10 cellular contexts compared by ENCODE assay signal in the genomic region with DNA sequence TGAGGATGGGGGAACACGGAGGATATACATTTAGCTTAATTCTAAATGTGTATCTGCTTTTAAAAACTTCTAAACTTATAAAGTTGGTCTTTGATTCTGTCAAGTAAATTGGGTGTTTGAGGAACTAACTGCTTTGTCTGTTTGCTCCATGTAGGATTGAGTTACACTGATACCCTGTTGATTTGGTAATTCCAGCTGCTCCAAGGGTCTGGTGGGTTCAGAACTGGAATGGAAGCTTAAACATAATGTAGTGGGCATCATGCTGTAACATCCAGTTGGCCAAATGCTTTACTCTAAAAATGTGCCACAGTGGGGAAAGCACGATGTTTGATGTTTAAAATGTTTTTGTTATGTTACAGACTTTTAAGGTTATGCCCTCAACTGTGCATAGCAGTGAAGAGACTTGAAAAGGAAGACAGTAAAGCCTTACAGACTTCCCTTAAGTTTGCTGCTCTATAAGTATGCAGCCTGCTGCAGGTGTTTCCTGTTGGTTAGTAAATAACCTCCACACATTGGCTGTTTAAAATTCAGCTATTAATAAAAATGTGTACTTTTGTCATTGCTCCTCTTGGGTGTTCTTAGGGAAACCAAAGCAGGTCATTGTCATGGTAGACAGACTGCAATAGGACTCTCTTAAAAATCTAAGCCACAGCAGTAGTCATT. TPM values are rescaled to one million over a fixed set of nuclear protein-coding genes. Genes with fewer than 3 reads are reported as not detected.
DNase-seq lines count a peak whose midpoint lies in the region; ATAC-seq, FAIRE-seq and TF ChIP-seq lines count a peak whose summit lies in the region.
"Had no signal": no experiment of that assay in that cellular context is flagged by ENCODE, and none has a peak within 500 bp of the region (broad histone marks: within the 10 kb centered on the region; RNA-seq: fewer than 3 reads in every experiment).

No MANE protein-coding gene starts in this region.

- FAIRE-seq in HepG2 (lab: Jason Lieb, UNC) = no peak

- no peak overlapping the region for H2BK5ac ChIP-seq in H9 (ENCODE audit: insufficient read length, low read length)

- no peak overlapping the region for H4K91ac ChIP-seq in H9 (ENCODE audit: insufficient read length, low read depth, low read length)

- no peak for ATAC-seq in HepG2
- ATAC-seq in right lobe of liver = no peak
- peak; percentile 71 for ATAC-seq in HG02759 (IDR thresholded peaks at IDR 0.05; ENCODE audit: unreplicated experiment)
- no peak for ATAC-seq in WTC11
- ATAC-seq: activated CD8-positive, alpha-beta memory T cell treated with anti-CD3 and anti-CD28 coated beads, Interleukin-2, amount 10 ng/mL, durations not matched to agents 7 days and 5 days had no signal

- no peaks in the 10 kb centered on the region; the same call in 1 of the 2 replicates for H3K27me3 Mint-ChIP-seq in WTC11 (ENCODE audit: low read depth)
- no peaks in the 10 kb centered on the region; the same call in 1 of the 2 replicates for H3K27me3 Mint-ChIP-seq in H9 (ENCODE audit: low read depth)
- H3K27me3 Mint-ChIP-seq: activated CD8-positive, alpha-beta memory T cell treated with anti-CD3 and anti-CD28 coated beads, Interleukin-2, amount 10 ng/mL, durations not matched to agents 7 days and 5 days had no signal

- no peak overlapping the region for H2AK5ac ChIP-seq in H9 (ENCODE audit: insufficient read length, low read length)

- no peak overlapping the region for H3K4ac ChIP-seq in H9 (ENCODE audit: low read depth, low read length)

- no peak for DNase-seq in HepG2 (ENCODE audit: low spot score)
- DNase-seq in right lobe of liver = no peak
- DNase-seq in KBM-7 = peak; percentile 67
- no peak for DNase-seq in activated gamma-delta T cell treated with Interleukin-2 at 50 U/mL for 16 hours
- no peak for DNase-seq in WTC11 (ENCODE audit: low spot score)
- DNase-seq in H9 = no peak
- DNase-seq: activated CD8-positive, alpha-beta memory T cell treated with anti-CD3 and anti-CD28 coated beads, Interleukin-2, amount 10 ng/mL, durations not matched to agents 7 days and 5 days; effector CD8-positive, alpha-beta T cell had no signal

- no peak overlapping the region for H4K5ac ChIP-seq in H9 (ENCODE audit: insufficient read length, low read depth, low read length)

- H2AFZ ChIP-seq in HepG2 (ENCODE audit: low read length) (no peak overlapping the region), H9 (ENCODE audit: low read length) (no peak overlapping the region)

- H3K9me3 Mint-ChIP-seq in WTC11 (no peaks in the 10 kb centered on the region), H9 (no peaks in the 10 kb centered on the region)

- peaks cover 14% of the 10 kb centered on the region for H3K4me1 Mint-ChIP-seq in WTC11
- peaks cover 8 to 9% of the 10 kb centered on the region in 2 experiments for H3K4me1 Mint-ChIP-seq in H9

- H2BK20ac ChIP-seq in H9 (ENCODE audit: low read depth, low read length, poor library complexity, severe bottlenecking) = no peak overlapping the region

- TF ChIP-seq POLR2A in HepG2 (IDR thresholded peaks at IDR 0.05; ENCODE audit: insufficient read depth in 1 of 2, low read depth in 2 of 2, low read length in 2 of 2) = no peak
- TF ChIP-seq POLR2A in right lobe of liver (IDR thresholded peaks at IDR 0.05) = no peak

- TF ChIP-seq CTCF in HepG2 (CRISPR knock-in tag; IDR thresholded peaks at IDR 0.05) = no peak
- no peak for TF ChIP-seq CTCF in right lobe of liver (IDR thresholded peaks at IDR 0.05)
- no peak for TF ChIP-seq CTCF in WTC11 (IDR thresholded peaks at IDR 0.05)
- no peak for TF ChIP-seq CTCF in H9 (conservative IDR thresholded peaks at IDR 0.05)

- H3K4me3 Mint-ChIP-seq in WTC11 (no peak overlapping the region), H9 (no peak overlapping the region)
- H3K4me3 Mint-ChIP-seq: activated CD8-positive, alpha-beta memory T cell treated with anti-CD3 and anti-CD28 coated beads, Interleukin-2, amount 10 ng/mL, durations not matched to agents 7 days and 5 days had no signal

- H3K4me2 ChIP-seq in HepG2 (ENCODE audit: low read depth, low read length) = no peak overlapping the region
- H3K4me2 ChIP-seq in H9 (ENCODE audit: insufficient read depth, insufficient read length, low read length) = no peak overlapping the region

- in situ Hi-C loops in HepG2 (cut with HindIII; ENCODE audit: extremely low pct_ligation_motif_present, low pct_unique_long_range_greater_than_20kb) (no loop called here), KBM-7 (cut with MboI; ENCODE audit: low pct_unique_long_range_greater_than_20kb, low sequenced_read_pairs) (no loop called here)

- no peak overlapping the region for H3K23ac ChIP-seq in H9 (ENCODE audit: insufficient read length, low read depth, low read length)

- peaks cover 6% of the 10 kb centered on the region for H3K79me2 ChIP-seq in HepG2 (ENCODE audit: insufficient read depth, low read length)
- H3K79me2 ChIP-seq in H9 (ENCODE audit: insufficient read depth, low read length) = no peaks in the 10 kb centered on the region

- no peaks in the 10 kb centered on the region for H3K79me1 ChIP-seq in H9 (ENCODE audit: insufficient read depth, low read depth, low read length, poor library complexity, severe bottlenecking)

- POLR2A ChIA-PET in HepG2 (lab: Yijun Ruan, JAX) = no interaction called here
- POLR2A ChIA-PET in WTC11 (lab: Charles Lee) = no interaction called here

- no peaks in the 10 kb centered on the region for H3K23me2 ChIP-seq in H9 (ENCODE audit: insufficient read length, low read depth, low read length, poor library complexity, severe bottlenecking)

- H3K9me3 ChIP-seq in HepG2 (ENCODE audit: low read length) = no peaks in the 10 kb centered on the region
- H3K9me3 ChIP-seq in right lobe of liver = no peaks in the 10 kb centered on the region
- H3K9me3 ChIP-seq in H9 (ENCODE audit: control insufficient read depth, low read depth, low read length) = no peaks in the 10 kb centered on the region

- WGBS in HepG2 (ENCODE audit: low lambda C conversion rate) = 96% methylated on average over 2 of the region's 2 CpGs
- 71% methylated on average over 2 of the region's 2 CpGs for WGBS in right lobe of liver (ENCODE audit: insufficient coverage, low coverage, low lambda C conversion rate, missing lambda C conversion rate)
- 82% methylated on average over 2 of the region's 2 CpGs for WGBS in urinary bladder
- no CpG with 5 or more reads among the region's 2 CpGs for WGBS in H9 (ENCODE audit: extremely low coverage, insufficient read length, low lambda C conversion rate)

- H3K4me3 ChIP-seq in HepG2 (replicated peaks in 1 of 3; ENCODE audit: insufficient read depth in 1 of 3, low read depth in 2 of 3, low read length in 3 of 3) = no peak overlapping the region
- H3K4me3 ChIP-seq in right lobe of liver = no peak overlapping the region
- H3K4me3 ChIP-seq in urinary bladder (ENCODE audit: low read depth, low read length) = no peak overlapping the region

- no peak overlapping the region for H3K27ac Mint-ChIP-seq in WTC11
- H3K27ac Mint-ChIP-seq in H9 = no peak overlapping the region; a peak in 1 of 7 replicates
- H3K27ac Mint-ChIP-seq: activated CD8-positive, alpha-beta memory T cell treated with anti-CD3 and anti-CD28 coated beads, Interleukin-2, amount 10 ng/mL, durations not matched to agents 7 days and 5 days had no signal

- H3K36me3 Mint-ChIP-seq in WTC11 = peaks cover 7% of the 10 kb centered on the region
- peaks cover 5 to 20% (median 16%) of the 10 kb centered on the region in 3 experiments; a peak in 6 of 7 replicates for H3K36me3 Mint-ChIP-seq in H9 (ENCODE audit: insufficient read depth in 1 of 3, low read depth in 3 of 3)

- intact Hi-C loops in HepG2 (cut with micrococcal nuclease; ENCODE audit: unreplicated experiment) (loop anchor here (10.0 kb wide), 1 partner anchor 197 kb away; no protein-coding TSS in a partner anchor), right lobe of liver (cut with DNase I) (no loop called here)

- BruUV-seq in HepG2 (replicated peaks; lab: Mats Ljungman, UMichigan) = no TSS peak

- no peak overlapping the region for H3K9ac ChIP-seq in HepG2 (ENCODE audit: insufficient read depth, low read depth, low read length)
- no peak overlapping the region for H3K9ac ChIP-seq in H9 (ENCODE audit: extremely low read depth, insufficient read length, low read length)

- CTCF ChIA-PET in HepG2 (lab: Yijun Ruan, JAX; ENCODE audit: low intra/inter-chr PET ratio, low total read pairs) = no interaction called here
- CTCF ChIA-PET in WTC11 (lab: Charles Lee) = no interaction called here

- no peak overlapping the region for H3K14ac ChIP-seq in H9 (ENCODE audit: insufficient read depth, low read length)

- TF ChIP-seq EP300 in HepG2 (IDR thresholded peaks at IDR 0.05; ENCODE audit: low read depth in 2 of 2, low read length in 2 of 2) (no peak), HepG2 (CRISPR knock-in tag; IDR thresholded peaks at IDR 0.05; ENCODE audit: borderline replicate concordance) (no peak)

- no peak overlapping the region for H2BK120ac ChIP-seq in H9 (ENCODE audit: low read depth, low read length, poor library complexity, severe bottlenecking)

- H4K8ac ChIP-seq in H9 (replicated peaks; ENCODE audit: insufficient read length, low read depth, low read length) = no peak overlapping the region

- no peak overlapping the region for H3K56ac ChIP-seq in H9 (ENCODE audit: insufficient read length, low read depth, low read length)

- H3T11ph ChIP-seq in H9 (ENCODE audit: low read length) = no peak overlapping the region

- no peak for TF ChIP-seq RAD21 in HepG2 (CRISPR knock-in tag; IDR thresholded peaks at IDR 0.05)

- H3K27ac ChIP-seq in HepG2 (ENCODE audit: extremely low read length, insufficient read depth, low read length) = no peak overlapping the region
- H3K27ac ChIP-seq in right lobe of liver = no peak overlapping the region
- H3K27ac ChIP-seq in urinary bladder (ENCODE audit: low read depth) = peak overlapping the region; percentile 23
- H3K27ac ChIP-seq in H9 (ENCODE audit: insufficient read length, low read depth, low read length) = no peak overlapping the region

- peaks cover 16% of the 10 kb centered on the region for H3K4me1 ChIP-seq in HepG2 (ENCODE audit: insufficient read depth, low read length)
- H3K4me1 ChIP-seq in right lobe of liver = peaks cover 0 to 17% (median 2%) of the 10 kb centered on the region in 4 donors
- H3K4me1 ChIP-seq in urinary bladder (ENCODE audit: insufficient read depth) = no peaks in the 10 kb centered on the region
- H3K4me1 ChIP-seq in H9 (ENCODE audit: insufficient read depth, low read length) = 0 out of 2 replicates have a peak, but pooled peaks cover 2% of the 10 kb centered on the region

- no peaks in the 10 kb centered on the region for H3K27me3 ChIP-seq in HepG2 (ENCODE audit: control insufficient read depth in 1 of 2, insufficient read depth in 2 of 2, low read length in 2 of 2)
- H3K27me3 ChIP-seq in right lobe of liver = no peaks in the 10 kb centered on the region
- no peaks in the 10 kb centered on the region for H3K27me3 ChIP-seq in H9 (ENCODE audit: insufficient read depth, low read length)

- H3K36me3 ChIP-seq in HepG2 (replicated peaks in 1 of 2; ENCODE audit: control insufficient read depth in 1 of 2, insufficient read depth in 2 of 2, low read length in 2 of 2) (peaks cover 5 to 46% of the 10 kb centered on the region in 2 experiments), right lobe of liver (peaks cover 0 to 20% (median 13%) of the 10 kb centered on the region in 4 donors), urinary bladder (ENCODE audit: insufficient read depth) (peaks cover 7% of the 10 kb centered on the region)

- no peak overlapping the region for H2BK12ac ChIP-seq in H9 (ENCODE audit: insufficient read length, low read depth, low read length)

- H3K18ac ChIP-seq in H9 (ENCODE audit: insufficient read length, low read depth, low read length) = no peak overlapping the region

- H4K20me1 ChIP-seq in HepG2 (ENCODE audit: insufficient read depth, low read length) = no peaks in the 10 kb centered on the region
- no peaks in the 10 kb centered on the region for H4K20me1 ChIP-seq in H9 (ENCODE audit: control insufficient read depth, insufficient read depth, insufficient read length)

- H2BK15ac ChIP-seq in H9 (ENCODE audit: low read depth, low read length) = no peak overlapping the region

RNA-seq across cellular contexts. Expression of a gene that starts 5.9 kb away (rescaled TPM):
- total RNA-seq in HepG2 (2016; rRNA removed; fragmentation: Illumina TruSeq; extraction: Trizol) (13.8 and 14.3 TPM in 2 replicates), right lobe of liver (10 to 100 TPM; 40.6 to 92.7 (median 83.2) TPM), urinary bladder (15.9 TPM), WTC11 (2021) (18.0 to 22.4 TPM (median 18.0 TPM) in 3 replicates), H9 (2021) (11.6 and 11.7 TPM in 2 replicates)
- total RNA-seq in HepG2 (2016; cell fraction: cytosol; rRNA removed; fragmentation: Illumina TruSeq; extraction: Trizol; ENCODE audit: low read depth) = 8.5 and 9.0 TPM in 2 replicates
- total RNA-seq in HepG2 (2016; cell fraction: insoluble cytoplasmic fraction; rRNA removed; fragmentation: Illumina TruSeq; extraction: Trizol) = 13.5 and 14.4 TPM in 2 replicates
- total RNA-seq in HepG2 (2016; cell fraction: membrane; rRNA removed; fragmentation: Illumina TruSeq; extraction: Trizol) = 15.4 and 16.6 TPM in 2 replicates
- 22.3 and 25.8 TPM in 2 replicates for total RNA-seq in HepG2 (2016; cell fraction: nucleus; rRNA removed; fragmentation: Illumina TruSeq; extraction: Trizol)
- polyA plus RNA-seq in HepG2 (2011; rRNA removed) (25.8 and 28.0 TPM in 2 replicates), urinary bladder (13.6 TPM)
- 10.4 and 18.5 TPM in 2 replicates for polyA plus RNA-seq in HepG2 (2011; cell fraction: cytosol; rRNA removed)
- 23.8 and 36.5 TPM in 2 replicates for polyA plus RNA-seq in HepG2 (2011; cell fraction: nucleus; rRNA removed)
- 16.8 and 17.3 TPM in 2 replicates for polyA plus RNA-seq in HepG2 (2012)
- polyA plus RNA-seq in HepG2 (2016; cell fraction: cytosol; fragmentation: Illumina TruSeq; extraction: Trizol; ENCODE audit: low read depth) = 3.5 and 4.9 TPM in 2 replicates
- 11.7 and 12.6 TPM in 2 replicates for polyA plus RNA-seq in HepG2 (2016; cell fraction: insoluble cytoplasmic fraction; fragmentation: Illumina TruSeq; extraction: Trizol; ENCODE audit: low read depth)
- 7.5 and 8.7 TPM in 2 replicates for polyA plus RNA-seq in HepG2 (2016; cell fraction: membrane; fragmentation: Illumina TruSeq; extraction: Trizol; ENCODE audit: low read depth)
- 40.1 and 42.7 TPM in 2 replicates for polyA plus RNA-seq in HepG2 (2016; cell fraction: nucleus; fragmentation: Illumina TruSeq; extraction: Trizol; ENCODE audit: insufficient read depth, low read depth)
- polyA minus RNA-seq in HepG2 (2011; rRNA and poly(A)+ RNA removed; ENCODE audit: low replicate concordance) = 27.3 TPM in 2 replicates
- 22.4 and 27.4 TPM in 2 replicates for polyA minus RNA-seq in HepG2 (2011; cell fraction: cytosol; rRNA and poly(A)+ RNA removed)
- 61.4 and 62.2 TPM in 2 replicates for polyA minus RNA-seq in HepG2 (2011; cell fraction: nucleus; rRNA and poly(A)+ RNA removed)

RNA-seq across cellular contexts. Expression of a gene that starts 59.5 kb away (rescaled TPM):
- total RNA-seq in HepG2 (2016; rRNA removed; fragmentation: Illumina TruSeq; extraction: Trizol) = 30.4 and 33.1 TPM in 2 replicates
- total RNA-seq in HepG2 (2016; cell fraction: cytosol; rRNA removed; fragmentation: Illumina TruSeq; extraction: Trizol; ENCODE audit: low read depth) = 5.4 and 5.9 TPM in 2 replicates
- total RNA-seq in HepG2 (2016; cell fraction: insoluble cytoplasmic fraction; rRNA removed; fragmentation: Illumina TruSeq; extraction: Trizol) = 33.4 and 36.2 TPM in 2 replicates
- 19.9 and 20.5 TPM in 2 replicates for total RNA-seq in HepG2 (2016; cell fraction: membrane; rRNA removed; fragmentation: Illumina TruSeq; extraction: Trizol)
- total RNA-seq in HepG2 (2016; cell fraction: nucleus; rRNA removed; fragmentation: Illumina TruSeq; extraction: Trizol) = 38.1 and 40.6 TPM in 2 replicates
- 15.6 and 23.5 TPM in 2 replicates for polyA plus RNA-seq in HepG2 (2011; rRNA removed)
- polyA plus RNA-seq in HepG2 (2011; cell fraction: cytosol; rRNA removed) = 13.3 and 20.0 TPM in 2 replicates
- 14.6 and 19.7 TPM in 2 replicates for polyA plus RNA-seq in HepG2 (2011; cell fraction: nucleus; rRNA removed)
- 29.9 and 30.2 TPM in 2 replicates for polyA plus RNA-seq in HepG2 (2012)
- 5.7 and 7.1 TPM in 2 replicates for polyA plus RNA-seq in HepG2 (2016; cell fraction: cytosol; fragmentation: Illumina TruSeq; extraction: Trizol; ENCODE audit: low read depth)
- polyA plus RNA-seq in HepG2 (2016; cell fraction: insoluble cytoplasmic fraction; fragmentation: Illumina TruSeq; extraction: Trizol; ENCODE audit: low read depth) = 38.6 and 42.3 TPM in 2 replicates
- polyA plus RNA-seq in HepG2 (2016; cell fraction: membrane; fragmentation: Illumina TruSeq; extraction: Trizol; ENCODE audit: low read depth) = 14.7 TPM in 2 replicates
- 55.9 and 57.1 TPM in 2 replicates for polyA plus RNA-seq in HepG2 (2016; cell fraction: nucleus; fragmentation: Illumina TruSeq; extraction: Trizol; ENCODE audit: insufficient read depth, low read depth)
- 5.8 and 10.0 TPM in 2 replicates for polyA minus RNA-seq in HepG2 (2011; rRNA and poly(A)+ RNA removed; ENCODE audit: low replicate concordance)
- 17.1 and 19.6 TPM in 2 replicates for polyA minus RNA-seq in HepG2 (2011; cell fraction: cytosol; rRNA and poly(A)+ RNA removed)
- 20.3 and 22.3 TPM in 2 replicates for polyA minus RNA-seq in HepG2 (2011; cell fraction: nucleus; rRNA and poly(A)+ RNA removed)
- total RNA-seq in right lobe of liver = 10 to 100 TPM; 20.0 to 33.1 (median 26.7) TPM
- 91.3 TPM for total RNA-seq in urinary bladder
- polyA plus RNA-seq in urinary bladder = 58.9 TPM
- total RNA-seq in WTC11 (2021) = 23.5 to 28.3 TPM (median 23.5 TPM) in 3 replicates
- total RNA-seq in H9 (2021) = 29.0 and 30.6 TPM in 2 replicates
